In genomic region chr13:110455941-110456340, GRCh38 we compare ENCODE assay signal across 1 cellular context.
TF ChIP-seq lines count a peak whose summit lies in the region.

No MANE protein-coding gene starts in this region.

TF ChIP-seq in HEK293, 187 proteins besides CTCF, POLR2A, EP300 and RAD21 (continued from another document):
- no peak for TF ChIP-seq ZNF561 (tag by site-specific recombination; IDR thresholded peaks at IDR 0.05; ENCODE audit: borderline replicate concordance)
- peak; percentile 86 for TF ChIP-seq ZNF600 (tag by site-specific recombination; IDR thresholded peaks at IDR 0.05)
- no peak for TF ChIP-seq ZNF664 (tag by site-specific recombination; IDR thresholded peaks at IDR 0.05)
- peak; percentile 96 for TF ChIP-seq ZNF18 (tag by site-specific recombination; IDR thresholded peaks at IDR 0.05)
- peak; percentile 84 for TF ChIP-seq ZBTB8A (tag by site-specific recombination; IDR thresholded peaks at IDR 0.05)
- no peak for TF ChIP-seq ZFP69B (tag by site-specific recombination; IDR thresholded peaks at IDR 0.05)
- TF ChIP-seq ZNF10 (tag by site-specific recombination; IDR thresholded peaks at IDR 0.05), result 0 out of 2 replicates have a peak, but pooled peaks have one; percentile 37
- TF ChIP-seq EGR2 (tag by site-specific recombination; IDR thresholded peaks at IDR 0.05; ENCODE audit: low read depth), result peak; percentile 40
- peak; percentile 68 for TF ChIP-seq ZBTB17 (tag by site-specific recombination; IDR thresholded peaks at IDR 0.05)
